Comparison of ENCODE assay signal across 9 cellular contexts in the genomic region with DNA sequence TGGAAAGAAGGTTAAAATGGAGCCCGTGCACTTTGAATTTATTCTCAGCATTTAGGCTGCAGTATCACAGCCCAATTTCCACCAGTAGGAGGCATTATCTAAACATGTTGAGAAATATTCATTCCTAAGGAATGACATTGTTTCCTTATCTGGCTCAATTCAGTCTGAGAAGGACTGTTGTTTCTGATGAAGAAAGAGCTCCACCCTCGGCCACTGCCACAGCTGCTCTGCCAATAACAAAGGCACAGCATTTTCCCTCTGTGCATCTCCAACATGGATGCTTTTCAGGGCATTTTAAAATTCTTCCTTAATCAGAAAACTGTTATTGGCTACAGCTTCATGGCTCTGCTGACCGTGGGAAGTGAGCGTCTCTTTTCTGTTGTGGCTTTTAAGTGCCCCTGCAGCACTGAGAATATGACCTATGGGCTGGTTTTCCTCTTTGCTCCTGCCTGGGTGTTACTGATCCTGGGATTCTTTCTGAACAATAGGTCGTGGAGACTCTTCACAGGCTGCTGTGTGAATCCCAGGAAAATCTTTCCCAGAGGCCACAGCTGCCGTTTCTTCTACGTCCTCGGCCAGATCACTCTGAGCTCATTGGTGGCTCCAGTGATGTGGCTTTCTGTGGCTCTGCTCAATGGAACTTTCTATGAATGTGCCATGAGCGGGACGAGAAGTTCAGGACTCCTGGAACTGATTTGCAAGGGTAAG. TPM values are rescaled to one million over a fixed set of nuclear protein-coding genes. Genes with fewer than 3 reads are reported as not detected.
DNase-seq lines count a peak whose midpoint lies in the region; ATAC-seq and TF ChIP-seq lines count a peak whose summit lies in the region.
"Had no signal": no experiment of that assay in that cellular context is flagged by ENCODE, and none has a peak within 500 bp of the region (broad histone marks: within the 10 kb centered on the region; RNA-seq: fewer than 3 reads in every experiment).

A gene with protein sequence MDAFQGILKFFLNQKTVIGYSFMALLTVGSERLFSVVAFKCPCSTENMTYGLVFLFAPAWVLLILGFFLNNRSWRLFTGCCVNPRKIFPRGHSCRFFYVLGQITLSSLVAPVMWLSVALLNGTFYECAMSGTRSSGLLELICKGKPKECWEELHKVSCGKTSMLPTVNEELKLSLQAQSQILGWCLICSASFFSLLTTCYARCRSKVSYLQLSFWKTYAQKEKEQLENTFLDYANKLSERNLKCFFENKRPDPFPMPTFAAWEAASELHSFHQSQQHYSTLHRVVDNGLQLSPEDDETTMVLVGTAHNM (plus strand): TSS at position 216 of the 708 bp plus-strand sequence. CDS start 58 bp downstream, at position 274.

- peak within 1 kb of the TSS; percentile 79 to 83 for H3K18ac ChIP-seq in mesenchymal stem cell (ENCODE audit: low read depth in 1 of 2, low read length in 2 of 2)

- H3K27ac ChIP-seq in mesenchymal stem cell (ENCODE audit: low read length, poor library complexity, severe bottlenecking), result peak within 1 kb of the TSS; percentile 94
- H3K27ac ChIP-seq in aorta (ENCODE audit: low read depth in 1 of 2, low read length in 2 of 2), result peak within 1 kb of the TSS; percentile 36 to 99

- H2BK15ac ChIP-seq in mesenchymal stem cell (ENCODE audit: low read depth, poor library complexity, severe bottlenecking), result peak within 1 kb of the TSS; percentile 2

- H3K4me1 ChIP-seq in mesenchymal stem cell (ENCODE audit: control insufficient read depth, insufficient read depth, low read depth, low read length) (peaks cover 2% of the 10 kb centered on the region), aorta (ENCODE audit: control insufficient read depth in 1 of 2, insufficient read depth in 2 of 2, low read length in 2 of 2) (peaks cover 2 to 3% of the 10 kb centered on the region in 2 donors)

- TF ChIP-seq CTCF in NB4 (IDR thresholded peaks at IDR 0.05; ENCODE audit: low read depth, low read length), result peak; percentile 18

- no peak within 1 kb of the TSS for H3K14ac ChIP-seq in mesenchymal stem cell (ENCODE audit: low read length in 2 of 2)

- intact Hi-C loops in aorta (cut with DNase I), result loop anchor here in 1 of 2 donors (2.0 to 5.0 kb wide), 2 partner anchors 141 to 234 kb away; a partner anchor contains a TSS

- H4K8ac ChIP-seq in mesenchymal stem cell (ENCODE audit: low read length), result peak within 1 kb of the TSS; percentile 84

- TF ChIP-seq POLR2A in NB4 (IDR thresholded peaks at IDR 0.05; ENCODE audit: extremely low read depth, insufficient read length), result no peak

- peak within 1 kb of the TSS; percentile 92 for H3K9ac ChIP-seq in mesenchymal stem cell (ENCODE audit: low read length)

- no peak within 1 kb of the TSS for H2BK5ac ChIP-seq in mesenchymal stem cell (ENCODE audit: low read depth, low read length, poor library complexity, severe bottlenecking)

- H3K36me3 ChIP-seq in mesenchymal stem cell (ENCODE audit: control insufficient read depth in 1 of 2, insufficient read depth in 2 of 2, low read depth in 1 of 2, low read length in 2 of 2) (peaks cover 3 to 9% of the 10 kb centered on the region in 2 experiments), aorta (ENCODE audit: control insufficient read depth in 1 of 2, insufficient read depth in 2 of 2, low read length in 1 of 2) (peaks cover 3 to 5% of the 10 kb centered on the region in 2 donors)

- H3K4me3 ChIP-seq in NB4 (ENCODE audit: low read depth, low read length) (no peak within 1 kb of the TSS), mesenchymal stem cell (ENCODE audit: insufficient read depth in 1 of 2, low read depth in 1 of 2, low read length in 2 of 2) (peak within 1 kb of the TSS; percentile 2 to 79), aorta (ENCODE audit: low read length in 2 of 2) (peak within 1 kb of the TSS; percentile 87 to 100)

- H3K9me3 ChIP-seq in mesenchymal stem cell (ENCODE audit: control insufficient read depth, low read length), result no peaks in the 10 kb centered on the region
- H3K9me3 ChIP-seq in aorta (ENCODE audit: control insufficient read depth, low read length), result no peaks in the 10 kb centered on the region

- WGBS in mesenchymal stem cell, result 50% methylated on average over 10 of the region's 10 CpGs
- 3 to 5% methylated on average over 10 of the region's 10 CpGs for WGBS in aorta, 2 donors

- H3K23ac ChIP-seq in mesenchymal stem cell (ENCODE audit: low read length in 2 of 2), result no peak within 1 kb of the TSS

- ATAC-seq in aorta (ENCODE audit: low FRiP score), result peak; percentile 94

- peak; percentile 82 for DNase-seq in Daoy (ENCODE audit: low read depth)
- peak; percentile 21 for DNase-seq in NB4 (ENCODE audit: low read depth)
- DNase-seq in dermis blood vessel endothelial cell, result peak; percentile 91
- DNase-seq in mesenchymal stem cell, result peak; percentile 90
- DNase-seq in aorta, result peak; percentile 65 to 79
- no peak for DNase-seq in SKM-1 (lab: John Stamatoyannopoulos, UW; ENCODE audit: unreplicated experiment)
- no peak for DNase-seq in cerebellar nuclear complex (lab: John Stamatoyannopoulos, UW)
- DNase-seq in activated CD4-positive, alpha-beta T cell treated with anti-CD3 and anti-CD28 coated beads for 48 hours, result no peak

- H2BK12ac ChIP-seq in mesenchymal stem cell (ENCODE audit: low read length in 2 of 2), result peak within 1 kb of the TSS; percentile 59 to 77

- H3K27me3 ChIP-seq in mesenchymal stem cell (ENCODE audit: control insufficient read depth in 1 of 2, insufficient read depth in 1 of 2, low read length in 2 of 2) (no peaks in the 10 kb centered on the region), aorta (ENCODE audit: control insufficient read depth in 1 of 2, insufficient read depth in 2 of 2, low read length in 1 of 2) (peaks cover 0 to 1% of the 10 kb centered on the region in 2 donors)

- peaks cover 9% of the 10 kb centered on the region for H3K79me1 ChIP-seq in mesenchymal stem cell (replicated peaks; ENCODE audit: low read length, poor library complexity, severe bottlenecking)

- peak within 1 kb of the TSS; percentile 21 for H2AK5ac ChIP-seq in mesenchymal stem cell (ENCODE audit: low read length, severe bottlenecking)

- peak within 1 kb of the TSS; percentile 19 for H2BK120ac ChIP-seq in mesenchymal stem cell (ENCODE audit: low read depth, low read length)

- peak within 1 kb of the TSS in 1 of 2 experiments; percentile 83 for H3K4ac ChIP-seq in mesenchymal stem cell (ENCODE audit: low read depth in 1 of 2, low read length in 2 of 2)

- peak within 1 kb of the TSS; percentile 68 for H4K91ac ChIP-seq in mesenchymal stem cell (ENCODE audit: low read length)

- H2AFZ ChIP-seq in mesenchymal stem cell (ENCODE audit: low read depth, low read length), result peak within 1 kb of the TSS; percentile 68

- H3K4me2 ChIP-seq in mesenchymal stem cell (ENCODE audit: low read length, poor library complexity, severe bottlenecking), result peak within 1 kb of the TSS; percentile 50

RNA-seq across cellular contexts. Expression of the gene that starts here (rescaled TPM):
- total RNA-seq in Daoy (2014; rRNA removed; shearing (Covaris generic)), result 2.7 and 3.2 TPM in 2 replicates
- total RNA-seq in dermis blood vessel endothelial cell (2.5 and 3.4 TPM in 2 replicates), aorta (10 to 100 TPM; 11.5 to 15.4 TPM)
- 2.1 TPM for polyA plus RNA-seq in mesenchymal stem cell (2013, experiment 1 of 2)
- 2.0 TPM for polyA plus RNA-seq in mesenchymal stem cell (2013, experiment 2 of 2)
- 1 to 10 TPM; 4.0 to 8.0 TPM for polyA plus RNA-seq in aorta
- polyA plus RNA-seq: IgD-negative memory B cell had no signal

Comparison
In these comparisons a context has a peak if more than half of its experiments do, and no peak if none do; other contexts are left out.
1. DNase-seq: peak in Daoy (single experiment), NB4 (single experiment), dermis blood vessel endothelial cell (single experiment), mesenchymal stem cell (single experiment) and aorta (2 of 2); none in SKM-1 (single experiment), cerebellar nuclear complex (0 of 2) and activated CD4-positive, alpha-beta T cell treated with anti-CD3 and anti-CD28 coated beads for 48 hours (single experiment).